In genomic region chr17:44971776-44972483, GRCh38 we compare ENCODE assay signal across 10 cellular contexts. TPM values are rescaled to one million over a fixed set of nuclear protein-coding genes. Genes with fewer than 3 reads are reported as not detected.
DNase-seq lines count a peak whose midpoint lies in the region; ATAC-seq and TF ChIP-seq lines count a peak whose summit lies in the region.
"Had no signal": no experiment of that assay in that cellular context is flagged by ENCODE, and none has a peak within 500 bp of the region (broad histone marks: within the 10 kb centered on the region; RNA-seq: fewer than 3 reads in every experiment).

No MANE protein-coding gene starts in this region.

- in situ Hi-C loops in mammary epithelial cell (cut with MboI; ENCODE audit: low sequenced_read_pairs in 2 of 2) (no loop called here), G401 (cut with HindIII; ENCODE audit: low sequenced_read_pairs) (no loop called here)

- CTCF ChIA-PET in RWPE1 (lab: Yijun Ruan, JAX) (interaction anchor here (0.6 to 1.2 kb wide), 3 partner anchors 18 to 1221 kb away, joined by 3 to 4 read pairs (median 3); partner anchors contain the start of gene KANSL1), mammary epithelial cell (lab: Charles Lee; ENCODE audit: low non-redundant PET) (no interaction called here)

- WGBS in mammary epithelial cell (ENCODE audit: low coverage, missing lambda C conversion rate), result 65% methylated on average over 6 of the region's 8 CpGs
- WGBS in adrenal gland, 4 donors, result 62 to 77% (median 76%) methylated on average over 8 of the region's 8 CpGs

- H3K4me1 ChIP-seq in mammary epithelial cell (ENCODE audit: insufficient read depth, low read length), result peaks cover 42% of the 10 kb centered on the region
- peaks cover 13% of the 10 kb centered on the region for H3K4me1 ChIP-seq in BE2C
- peaks cover 0 to 17% of the 10 kb centered on the region in 2 donors for H3K4me1 ChIP-seq in adrenal gland (replicated peaks in 1 of 2)

- BruUV-seq in mammary epithelial cell (replicated peaks; lab: Mats Ljungman, UMichigan), result no TSS peak

- no peak overlapping the region for H3K9ac ChIP-seq in mammary epithelial cell (ENCODE audit: insufficient read depth, low read length)

- peak; percentile 53 for DNase-seq in EH (ENCODE audit: low read depth)
- peak; percentile 83 for DNase-seq in RWPE1 (ENCODE audit: low spot score)
- DNase-seq in mammary epithelial cell, result peak; percentile 94
- DNase-seq in stimulated activated CD4-positive, alpha-beta T cell treated with anti-CD3 and anti-CD28 coated beads, Interleukin-12 subunit alpha, Interleukin-12 subunit beta, amount 100 ng/mL, for 48 hours (ENCODE audit: low read depth in 2 of 3, low spot score in 1 of 3), result peak; percentile 45 to 65 (median 56)
- DNase-seq in BE2C, result no peak
- DNase-seq in G401 (ENCODE audit: low spot score), result no peak
- no peak for DNase-seq in adrenal gland
- DNase-seq: pancreas had no signal

- ATAC-seq in HG02678 (IDR thresholded peaks at IDR 0.05; ENCODE audit: unreplicated experiment), result no peak
- ATAC-seq: pancreas had no signal

- intact Hi-C loops in mammary epithelial cell (cut with micrococcal nuclease) (no loop called here), adrenal gland (cut with DNase I) (no loop called here)

- H3K36me3 ChIP-seq in mammary epithelial cell (ENCODE audit: insufficient read depth, low read length) (no peaks in the 10 kb centered on the region), BE2C (no peaks in the 10 kb centered on the region), adrenal gland (replicated peaks in 1 of 2) (no peaks in the 10 kb centered on the region)
- H3K36me3 ChIP-seq: pancreas had no signal

- H3K4me3 ChIP-seq in mammary epithelial cell (replicated peaks in 1 of 3; ENCODE audit: insufficient read depth in 1 of 3, low read depth in 2 of 3, low read length in 3 of 3), result no peak overlapping the region
- no peak overlapping the region for H3K4me3 ChIP-seq in BE2C (ENCODE audit: low read depth, low read length)
- no peak overlapping the region for H3K4me3 ChIP-seq in adrenal gland
- H3K4me3 ChIP-seq: pancreas had no signal

- dilution Hi-C loops in mammary epithelial cell (cut with HindIII; ENCODE audit: low sequenced_read_pairs), result no loop called here

- H3K9me3 ChIP-seq in mammary epithelial cell (replicated peaks; ENCODE audit: insufficient read depth, low read length) (no peaks in the 10 kb centered on the region), BE2C (no peaks in the 10 kb centered on the region), adrenal gland (replicated peaks in 1 of 3) (no peaks in the 10 kb centered on the region)
- H3K9me3 ChIP-seq: pancreas had no signal

- H3K79me2 ChIP-seq in mammary epithelial cell (ENCODE audit: insufficient read depth, low read length), result no peaks in the 10 kb centered on the region

- POLR2A ChIA-PET in RWPE1 (lab: Yijun Ruan, JAX; ENCODE audit: low non-redundant PET), result no interaction called here

- peak overlapping the region; percentile 17 for H3K4me2 ChIP-seq in mammary epithelial cell (ENCODE audit: insufficient read depth, low read depth, low read length)

- H3K27ac ChIP-seq in RWPE1 (peak overlapping the region; percentile 94), mammary epithelial cell (ENCODE audit: insufficient read depth, low read depth, low read length) (peak overlapping the region; percentile 50), adrenal gland (no peak overlapping the region)
- H3K27ac ChIP-seq: pancreas had no signal

- peaks cover 9% of the 10 kb centered on the region for H3K27me3 ChIP-seq in mammary epithelial cell (ENCODE audit: insufficient read depth, low read length)
- H3K27me3 ChIP-seq in BE2C, result peaks cover 11% of the 10 kb centered on the region
- H3K27me3 ChIP-seq in adrenal gland, result peaks cover 28% of the 10 kb centered on the region

- peak overlapping the region; percentile 23 for H2AFZ ChIP-seq in mammary epithelial cell (ENCODE audit: low read depth, low read length)

- no peak for TF ChIP-seq POLR2A in adrenal gland (IDR thresholded peaks at IDR 0.05)

- TF ChIP-seq CTCF in RWPE1 (conservative IDR thresholded peaks at IDR 0.05; ENCODE audit: low read depth), result no peak
- no peak for TF ChIP-seq CTCF in mammary epithelial cell (conservative IDR thresholded peaks at IDR 0.05 in 1 of 2, IDR thresholded peaks at IDR 0.05 in 1 of 2; ENCODE audit: extremely low read depth in 1 of 2, insufficient read depth in 1 of 2, low read depth in 1 of 2, low read length in 2 of 2)
- no peak for TF ChIP-seq CTCF in BE2C (IDR thresholded peaks at IDR 0.05; ENCODE audit: low read depth, low read length)
- TF ChIP-seq CTCF in adrenal gland (IDR thresholded peaks at IDR 0.05), result no peak

- no peaks in the 10 kb centered on the region for H4K20me1 ChIP-seq in mammary epithelial cell (ENCODE audit: insufficient read depth, low read length)

RNA-seq across cellular contexts. Expression of gene C1QL1, which starts 3.8 kb away (rescaled TPM):
- total RNA-seq in mammary epithelial cell, result under 1 TPM in 1 of 2 donors, not detected in 1; 0.54 TPM
- 1.9 TPM for polyA plus RNA-seq in mammary epithelial cell
- polyA minus RNA-seq in mammary epithelial cell, result not detected
- 72.9 TPM for polyA plus RNA-seq in BE2C (2012; ENCODE audit: insufficient read depth, insufficient read length, low read depth)
- total RNA-seq in G401 (2014; rRNA removed; shearing (Covaris generic)), result 68.2 and 84.1 TPM in 2 replicates
- 1 to 10 TPM in 2 of 8 donors, under 1 TPM in 2, not detected in 4; 0.55 to 1.5 (median 0.94) TPM for total RNA-seq in adrenal gland
- 1 to 10 TPM in 1 of 3 donors, under 1 TPM in 2; 0.27 to 3.3 (median 0.88) TPM for polyA plus RNA-seq in adrenal gland

RNA-seq across cellular contexts. Expression of gene KIF18B, which starts 24.4 kb away (rescaled TPM):
- total RNA-seq in mammary epithelial cell (10 to 100 TPM in 1 of 2 donors, under 1 TPM in 1; under 0.01 to 25.2 TPM), adrenal gland (1 to 10 TPM in 2 of 8 donors, under 1 TPM in 5, not detected in 1; 0.21 to 1.3 (median 0.83) TPM)
- polyA plus RNA-seq in mammary epithelial cell (20.9 TPM), adrenal gland (under 1 TPM; 0.20 to 0.46 (median 0.24) TPM)
- 28.8 TPM for polyA minus RNA-seq in mammary epithelial cell
- 13.3 TPM for polyA plus RNA-seq in BE2C (2012; ENCODE audit: insufficient read depth, insufficient read length, low read depth)
- total RNA-seq in G401 (2014; rRNA removed; shearing (Covaris generic)), result 22.6 and 24.4 TPM in 2 replicates

RNA-seq across cellular contexts. Expression of gene GFAP, which starts 56.6 kb away (rescaled TPM):
- total RNA-seq in mammary epithelial cell, result under 1 TPM in 1 of 2 donors, not detected in 1; 0.83 TPM
- polyA plus RNA-seq in mammary epithelial cell, result not detected
- not detected for polyA minus RNA-seq in mammary epithelial cell
- 17.7 TPM for polyA plus RNA-seq in BE2C (2012; ENCODE audit: insufficient read depth, insufficient read length, low read depth)
- not detected in 2 replicates for total RNA-seq in G401 (2014; rRNA removed; shearing (Covaris generic))
- 1 to 10 TPM in 6 of 8 donors, under 1 TPM in 1, not detected in 1; 0.88 to 9.1 (median 1.6) TPM for total RNA-seq in adrenal gland
- 1 to 10 TPM in 1 of 3 donors, under 1 TPM in 2; 0.62 to 3.2 (median 0.98) TPM for polyA plus RNA-seq in adrenal gland
- total RNA-seq: activated CD8-positive, alpha-beta memory T cell treated with anti-CD3 and anti-CD28 coated beads for 36 hours had no signal

Comparison
In these comparisons a context has a peak if more than half of its experiments do, and no peak if none do; other contexts are left out.
1. DNase-seq: peak in EH (single experiment), RWPE1 (single experiment), mammary epithelial cell (single experiment) and stimulated activated CD4-positive, alpha-beta T cell treated with anti-CD3 and anti-CD28 coated beads, Interleukin-12 subunit alpha, Interleukin-12 subunit beta, amount 100 ng/mL, for 48 hours (3 of 3); none in BE2C (single experiment), G401 (single experiment) and adrenal gland (0 of 7).
2. H3K27ac ChIP-seq: peak in RWPE1 (single experiment) and mammary epithelial cell (single experiment); none in adrenal gland (0 of 5).
3. RNA of gene C1QL1, which starts 3.8 kb away (total RNA-seq): 68.2 to 84.1 TPM in G401; 0.55 to 1.5 TPM in adrenal gland and 0.54 TPM in mammary epithelial cell; every median in the first group is over 10 times any median in the second.